8 cellular contexts compared by ENCODE assay signal in the genomic region with DNA sequence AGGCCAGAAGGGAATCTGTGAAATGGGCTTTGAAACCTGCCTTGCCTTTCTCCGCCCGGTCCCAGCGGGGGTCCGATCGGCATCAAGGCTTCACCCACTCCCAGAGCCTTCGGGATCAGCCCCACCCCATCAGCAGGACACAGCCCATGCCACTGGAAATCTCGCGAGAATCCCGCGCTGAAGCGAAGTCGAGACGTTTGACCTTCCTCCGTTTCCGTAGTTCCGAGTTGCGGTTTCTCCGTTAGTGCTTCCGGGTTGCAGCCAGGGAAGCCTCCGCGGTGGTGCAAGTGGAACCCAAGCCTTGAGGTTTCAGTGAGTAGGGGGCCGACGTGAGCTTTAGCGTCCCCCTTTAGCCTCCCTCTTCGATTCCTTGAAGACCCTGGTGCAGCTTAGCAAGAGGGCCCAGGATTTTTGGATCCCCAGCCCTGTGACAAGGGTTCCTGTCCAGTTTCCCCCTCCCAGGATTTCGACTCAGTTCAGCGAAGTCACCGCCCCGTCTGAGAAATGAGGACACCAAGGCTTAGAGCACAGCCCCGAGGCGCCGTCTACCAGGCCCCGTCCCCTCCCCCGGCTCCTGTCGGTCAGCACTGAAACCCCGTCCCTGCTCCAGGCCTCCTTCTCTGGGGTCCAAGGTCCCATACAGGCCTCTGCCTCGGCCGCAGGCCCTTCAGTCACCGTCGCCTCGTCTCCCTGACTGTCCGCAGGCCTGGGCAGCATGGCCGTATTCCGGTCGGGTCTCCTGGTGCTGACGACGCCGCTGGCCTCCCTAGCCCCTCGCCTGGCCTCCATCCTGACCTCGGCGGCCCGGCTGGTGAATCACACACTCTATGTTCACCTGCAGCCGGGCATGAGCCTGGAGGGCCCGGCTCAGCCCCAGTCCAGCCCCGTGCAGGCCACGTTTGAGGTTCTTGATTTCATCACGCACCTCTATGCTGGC. TPM values are rescaled to one million over a fixed set of nuclear protein-coding genes. Genes with fewer than 3 reads are reported as not detected.
DNase-seq lines count a peak whose midpoint lies in the region; ATAC-seq lines count a peak whose summit lies in the region.

A gene (plus strand): TSS at position 241 of the 937 bp plus-strand sequence. CDS start 475 bp downstream, at position 716.

- H3K36me3 Mint-ChIP-seq in dendritic cell treated with granulocyte-macrophage colony-stimulating factor and Interleukin-4, amounts not matched to agents 40 ng/mL and 50 ng/mL, for 4 days (ENCODE audit: low read depth), result peaks cover 57% of the 10 kb centered on the region

- ATAC-seq in HG03565 (IDR thresholded peaks at IDR 0.05; ENCODE audit: unreplicated experiment) (peak; percentile 63), left colon (peak; percentile 74), GM19023 (IDR thresholded peaks at IDR 0.05; ENCODE audit: unreplicated experiment) (no peak)

- peak; percentile 88 for DNase-seq in GDM1 (lab: John Stamatoyannopoulos, UW)
- peak; percentile 99 for DNase-seq in NCI-H774 (lab: John Stamatoyannopoulos, UW)
- peak; percentile 85 to 91 for DNase-seq in activated CD4-positive, alpha-beta T cell treated with anti-CD3 and anti-CD28 coated beads, Interleukin-2, amount 50 U/mL, for 24 hours (ENCODE audit: low read depth in 1 of 2, low spot score in 1 of 2)
- peak; percentile 96 to 97 for DNase-seq in left colon
- DNase-seq in stimulated activated CD4-positive, alpha-beta T cell treated with anti-CD3 and anti-CD28 coated beads, Interleukin-1b, Interleukin-23, amount 100 ng/mL, for 24 hours (ENCODE audit: low read depth in 4 of 4, low spot score in 1 of 4), result peak; percentile 81 to 91 (median 84)

- peak within 1 kb of the TSS; percentile 97 for H3K27ac Mint-ChIP-seq in dendritic cell treated with granulocyte-macrophage colony-stimulating factor and Interleukin-4, amounts not matched to agents 40 ng/mL and 50 ng/mL, for 4 days

- no peaks in the 10 kb centered on the region for H3K9me3 Mint-ChIP-seq in dendritic cell treated with granulocyte-macrophage colony-stimulating factor and Interleukin-4, amounts not matched to agents 40 ng/mL and 50 ng/mL, for 4 days

- H3K4me3 Mint-ChIP-seq in dendritic cell treated with granulocyte-macrophage colony-stimulating factor and Interleukin-4, amounts not matched to agents 40 ng/mL and 50 ng/mL, for 4 days, result peak within 1 kb of the TSS; percentile 98

- H3K27me3 Mint-ChIP-seq in dendritic cell treated with granulocyte-macrophage colony-stimulating factor and Interleukin-4, amounts not matched to agents 40 ng/mL and 50 ng/mL, for 4 days, result no peaks in the 10 kb centered on the region

- peaks cover 54% of the 10 kb centered on the region for H3K4me1 Mint-ChIP-seq in dendritic cell treated with granulocyte-macrophage colony-stimulating factor and Interleukin-4, amounts not matched to agents 40 ng/mL and 50 ng/mL, for 4 days (ENCODE audit: low read depth)

- intact Hi-C loops in dendritic cell treated with granulocyte-macrophage colony-stimulating factor and Interleukin-4, amounts not matched to agents 40 ng/mL and 50 ng/mL, for 4 days (cut with micrococcal nuclease), result no loop called here
- intact Hi-C loops in left colon (cut with DNase I, micrococcal nuclease), result no loop called here

RNA-seq across cellular contexts. Expression of the gene that starts here (rescaled TPM):
- 100 to 1,000 TPM in 1 of 2 donors, 10 to 100 TPM in 1; 92.6 to 122 TPM for total RNA-seq in left colon
